In the genomic region with DNA sequence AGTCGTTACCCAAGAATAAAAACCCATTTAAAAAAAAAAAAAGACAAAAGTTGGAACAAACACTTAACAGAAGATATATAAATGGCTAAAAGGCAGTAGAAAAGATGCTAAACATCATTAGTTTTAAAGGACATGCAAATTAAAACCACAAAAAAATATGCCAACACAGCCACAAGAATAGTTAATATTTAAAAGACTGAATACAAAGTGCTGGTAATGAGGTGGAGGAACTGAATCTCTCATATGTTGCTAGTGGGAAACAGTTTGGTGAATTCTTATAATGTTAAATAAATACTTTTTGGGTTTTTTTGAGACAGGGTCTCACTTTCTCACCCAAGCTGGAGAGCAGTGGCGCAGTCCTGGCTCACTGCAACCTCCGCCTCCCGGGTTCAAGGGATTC, we compare ENCODE assay signal across 18 cellular contexts. TPM values are rescaled to one million over a fixed set of nuclear protein-coding genes. Genes with fewer than 3 reads are reported as not detected.
DNase-seq lines count a peak whose midpoint lies in the region; ATAC-seq, FAIRE-seq and TF ChIP-seq lines count a peak whose summit lies in the region.
"Had no signal": no experiment of that assay in that cellular context is flagged by ENCODE, and none has a peak within 500 bp of the region (broad histone marks: within the 10 kb centered on the region; RNA-seq: fewer than 3 reads in every experiment).

No MANE protein-coding gene starts in this region.

- FAIRE-seq in GM18507 (lab: Jason Lieb, UNC), result peak; percentile 9
- FAIRE-seq: astrocyte had no signal

- no peaks in the 10 kb centered on the region for H3K9me2 ChIP-seq in MM.1S (replicated peaks; ENCODE audit: insufficient read depth, low read length)

- peak; percentile 17 for DNase-seq in GM18507 (ENCODE audit: extremely low spot score, insufficient read length, low read depth)
- no peak for DNase-seq in ureter (ENCODE audit: low spot score)
- no peak for DNase-seq in T-helper 2 cell
- no peak for DNase-seq in MM.1S
- DNase-seq in NCI-H345 treated with DMSO at 0.1 percent for 48 hours (lab: John Stamatoyannopoulos, UW; ENCODE audit: unreplicated experiment), result no peak
- DNase-seq: activated CD4-positive, alpha-beta memory T cell treated with anti-CD3 and anti-CD28 coated beads, Interleukin-2, amount 10 ng/mL, durations not matched to agents 7 days and 5 days; CD4-positive, alpha-beta memory T cell; cortex of kidney; esophagus squamous epithelium; GOT3; hippocampal formation; left ventricle myocardium superior; SHP77 treated with DMSO at 0.1 percent for 48 hours had no signal

- H4K20me1 ChIP-seq in MM.1S (ENCODE audit: insufficient read depth, low read length), result no peaks in the 10 kb centered on the region

- H2AFZ ChIP-seq in MM.1S (ENCODE audit: low read length), result no peak overlapping the region

- no peak overlapping the region for H3K9ac ChIP-seq in MM.1S (ENCODE audit: low read length)

- no peak overlapping the region for H3K4me2 ChIP-seq in MM.1S (ENCODE audit: low read depth, low read length)

- no peaks in the 10 kb centered on the region for H3K36me3 ChIP-seq in MM.1S (replicated peaks; ENCODE audit: insufficient read depth, low read length)
- H3K36me3 ChIP-seq: esophagus squamous epithelium, suprapubic skin had no signal

- peaks cover 86% of the 10 kb centered on the region for H3K79me2 ChIP-seq in MM.1S (ENCODE audit: low read length)

- H3K4me1 ChIP-seq in MM.1S (ENCODE audit: low read length), result no peaks in the 10 kb centered on the region
- H3K4me1 ChIP-seq: esophagus squamous epithelium, suprapubic skin had no signal

- peak; percentile 80 for ATAC-seq in GM19438 (IDR thresholded peaks at IDR 0.05; ENCODE audit: low read depth, unreplicated experiment)
- ATAC-seq in HG02763 (IDR thresholded peaks at IDR 0.05; ENCODE audit: unreplicated experiment), result peak; percentile 92
- peak; percentile 95 for ATAC-seq in HG03460 (IDR thresholded peaks at IDR 0.05; ENCODE audit: unreplicated experiment)
- ATAC-seq: left ventricle myocardium superior had no signal

- H3K27me3 ChIP-seq in MM.1S (replicated peaks; ENCODE audit: insufficient read depth, low read length), result no peaks in the 10 kb centered on the region
- H3K27me3 ChIP-seq: esophagus squamous epithelium, suprapubic skin had no signal

- H3K4me3 ChIP-seq in MM.1S (ENCODE audit: low read length), result no peak overlapping the region
- H3K4me3 ChIP-seq: esophagus squamous epithelium, suprapubic skin had no signal

- no peak overlapping the region for H3K27ac ChIP-seq in MM.1S (ENCODE audit: low read length)
- H3K27ac ChIP-seq: esophagus squamous epithelium, suprapubic skin had no signal

- no peak for TF ChIP-seq CTCF in MM.1S (IDR thresholded peaks at IDR 0.05; ENCODE audit: low read length)

- H3F3A ChIP-seq in MM.1S (ENCODE audit: insufficient read depth, low read length), result no peaks in the 10 kb centered on the region

- H3K9me3 ChIP-seq in MM.1S (replicated peaks; ENCODE audit: insufficient read depth, low read length), result no peaks in the 10 kb centered on the region
- H3K9me3 ChIP-seq: esophagus squamous epithelium, suprapubic skin had no signal

RNA-seq across cellular contexts. Expression of a gene that starts 10.0 kb away (rescaled TPM):
- 13.1 TPM for total RNA-seq in ureter

RNA-seq across cellular contexts. Expression of a gene that starts 25.8 kb away (rescaled TPM):
- total RNA-seq in ureter, result 184 TPM
